ENCODE assay signal across 1 cellular context in genomic region chr7:128403676-128404075, GRCh38.
TF ChIP-seq lines count a peak whose summit lies in the region.

No MANE protein-coding gene starts in this region.

TF ChIP-seq in HCT116, 20 proteins besides CTCF, POLR2A, EP300 and RAD21 (continued from another document):
- TF ChIP-seq, protein P1, sequence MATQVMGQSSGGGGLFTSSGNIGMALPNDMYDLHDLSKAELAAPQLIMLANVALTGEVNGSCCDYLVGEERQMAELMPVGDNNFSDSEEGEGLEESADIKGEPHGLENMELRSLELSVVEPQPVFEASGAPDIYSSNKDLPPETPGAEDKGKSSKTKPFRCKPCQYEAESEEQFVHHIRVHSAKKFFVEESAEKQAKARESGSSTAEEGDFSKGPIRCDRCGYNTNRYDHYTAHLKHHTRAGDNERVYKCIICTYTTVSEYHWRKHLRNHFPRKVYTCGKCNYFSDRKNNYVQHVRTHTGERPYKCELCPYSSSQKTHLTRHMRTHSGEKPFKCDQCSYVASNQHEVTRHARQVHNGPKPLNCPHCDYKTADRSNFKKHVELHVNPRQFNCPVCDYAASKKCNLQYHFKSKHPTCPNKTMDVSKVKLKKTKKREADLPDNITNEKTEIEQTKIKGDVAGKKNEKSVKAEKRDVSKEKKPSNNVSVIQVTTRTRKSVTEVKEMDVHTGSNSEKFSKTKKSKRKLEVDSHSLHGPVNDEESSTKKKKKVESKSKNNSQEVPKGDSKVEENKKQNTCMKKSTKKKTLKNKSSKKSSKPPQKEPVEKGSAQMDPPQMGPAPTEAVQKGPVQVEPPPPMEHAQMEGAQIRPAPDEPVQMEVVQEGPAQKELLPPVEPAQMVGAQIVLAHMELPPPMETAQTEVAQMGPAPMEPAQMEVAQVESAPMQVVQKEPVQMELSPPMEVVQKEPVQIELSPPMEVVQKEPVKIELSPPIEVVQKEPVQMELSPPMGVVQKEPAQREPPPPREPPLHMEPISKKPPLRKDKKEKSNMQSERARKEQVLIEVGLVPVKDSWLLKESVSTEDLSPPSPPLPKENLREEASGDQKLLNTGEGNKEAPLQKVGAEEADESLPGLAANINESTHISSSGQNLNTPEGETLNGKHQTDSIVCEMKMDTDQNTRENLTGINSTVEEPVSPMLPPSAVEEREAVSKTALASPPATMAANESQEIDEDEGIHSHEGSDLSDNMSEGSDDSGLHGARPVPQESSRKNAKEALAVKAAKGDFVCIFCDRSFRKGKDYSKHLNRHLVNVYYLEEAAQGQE (IDR thresholded peaks at IDR 0.05; ENCODE audit: low read depth) = no peak
- TF ChIP-seq, protein P2, sequence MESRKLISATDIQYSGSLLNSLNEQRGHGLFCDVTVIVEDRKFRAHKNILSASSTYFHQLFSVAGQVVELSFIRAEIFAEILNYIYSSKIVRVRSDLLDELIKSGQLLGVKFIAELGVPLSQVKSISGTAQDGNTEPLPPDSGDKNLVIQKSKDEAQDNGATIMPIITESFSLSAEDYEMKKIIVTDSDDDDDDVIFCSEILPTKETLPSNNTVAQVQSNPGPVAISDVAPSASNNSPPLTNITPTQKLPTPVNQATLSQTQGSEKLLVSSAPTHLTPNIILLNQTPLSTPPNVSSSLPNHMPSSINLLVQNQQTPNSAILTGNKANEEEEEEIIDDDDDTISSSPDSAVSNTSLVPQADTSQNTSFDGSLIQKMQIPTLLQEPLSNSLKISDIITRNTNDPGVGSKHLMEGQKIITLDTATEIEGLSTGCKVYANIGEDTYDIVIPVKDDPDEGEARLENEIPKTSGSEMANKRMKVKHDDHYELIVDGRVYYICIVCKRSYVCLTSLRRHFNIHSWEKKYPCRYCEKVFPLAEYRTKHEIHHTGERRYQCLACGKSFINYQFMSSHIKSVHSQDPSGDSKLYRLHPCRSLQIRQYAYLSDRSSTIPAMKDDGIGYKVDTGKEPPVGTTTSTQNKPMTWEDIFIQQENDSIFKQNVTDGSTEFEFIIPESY (IDR thresholded peaks at IDR 0.05; ENCODE audit: extremely low read depth, insufficient replicate concordance, low read length) = no peak
- no peak for TF ChIP-seq MAX (IDR thresholded peaks at IDR 0.05)
- TF ChIP-seq EGR1 (IDR thresholded peaks at IDR 0.05; ENCODE audit: low read depth) = no peak
- TF ChIP-seq, protein P3, sequence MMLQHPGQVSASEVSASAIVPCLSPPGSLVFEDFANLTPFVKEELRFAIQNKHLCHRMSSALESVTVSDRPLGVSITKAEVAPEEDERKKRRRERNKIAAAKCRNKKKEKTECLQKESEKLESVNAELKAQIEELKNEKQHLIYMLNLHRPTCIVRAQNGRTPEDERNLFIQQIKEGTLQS (IDR thresholded peaks at IDR 0.05) = no peak
- TF ChIP-seq FOSL1 (IDR thresholded peaks at IDR 0.05; ENCODE audit: low read depth) = no peak
- TF ChIP-seq CBX3 (IDR thresholded peaks at IDR 0.05; ENCODE audit: low read depth) = no peak
- no peak for TF ChIP-seq TCF7L2 (IDR thresholded peaks at IDR 0.05; ENCODE audit: borderline replicate concordance, extremely low read depth, insufficient read depth, insufficient read length)
- TF ChIP-seq JUND (IDR thresholded peaks at IDR 0.05) = no peak
